In genomic region chr9:93134018-93134739, GRCh38 we compare ENCODE assay signal across 8 cellular contexts. TPM values are rescaled to one million over a fixed set of nuclear protein-coding genes. Genes with fewer than 3 reads are reported as not detected.
A peak's percentile ranks its signal among the peaks of the same experiment; 100 is the strongest.
DNase-seq lines count a peak whose midpoint lies in the region; ATAC-seq and TF ChIP-seq lines count a peak whose summit lies in the region.

TSS of gene NINJ1 (minus strand) at chr9:93134251. CDS start at chr9:93134217, 34 bp downstream.

- peak within 1 kb of the TSS; percentile 65 to 98 (median 85) for H3K4me3 ChIP-seq in dorsolateral prefrontal cortex
- peak within 1 kb of the TSS; percentile 53 for H3K4me3 ChIP-seq in lung

- H3K36me3 ChIP-seq in lung (ENCODE audit: control insufficient read depth in 2 of 2, insufficient read depth in 2 of 2, low read length in 2 of 2), result no peaks in the 10 kb centered on the region

- 0 to 1% methylated on average over 67 to 78 of the region's 78 CpGs for WGBS in lung, 2 donors

- peak; percentile 74 for ATAC-seq in HG02588 (IDR thresholded peaks at IDR 0.05; ENCODE audit: unreplicated experiment)
- ATAC-seq in lung (ENCODE audit: insufficient read depth, low FRiP score), result peak; percentile 90

- peak in 2 of 56 donors; percentile 3 to 9 for TF ChIP-seq CTCF in dorsolateral prefrontal cortex (IDR thresholded peaks at IDR 0.05 in 54 of 56, conservative IDR thresholded peaks at IDR 0.05 in 2 of 56; ENCODE audit: low read depth in 1 of 56, partially characterized antibody in 56 of 56)
- TF ChIP-seq CTCF in lung (IDR thresholded peaks at IDR 0.05; ENCODE audit: control extremely low read depth, extremely low read depth), result no peak

- H3K4me1 ChIP-seq in lung (ENCODE audit: control insufficient read depth in 2 of 2, insufficient read depth in 2 of 2, low read length in 2 of 2), result peaks cover 3 to 41% of the 10 kb centered on the region in 2 donors

- DNase-seq in NCI-H446 (lab: John Stamatoyannopoulos, UW) (peak; percentile 18 to 64), NCI-H446 treated with DMSO at 0.1 percent for 48 hours (lab: John Stamatoyannopoulos, UW) (no peak), NCI-H1105 treated with DMSO at 0.1 percent for 48 hours (lab: John Stamatoyannopoulos, UW) (peak; percentile 54), dorsolateral prefrontal cortex (peak in 3 of 10 donors; percentile 59 to 84 (median 74)), lung (ENCODE audit: low spot score) (peak; percentile 61)
- DNase-seq in activated CD4-positive, alpha-beta T cell treated with anti-CD3 and anti-CD28 coated beads, Interleukin-2, amount 50 U/mL, for 4 hours, result peak; percentile 88
- peak; percentile 73 to 80 (median 79) for DNase-seq in stimulated activated CD4-positive, alpha-beta T cell treated with anti-CD3 and anti-CD28 coated beads, TNF-alpha, amount 100 ng/mL, for 48 hours (ENCODE audit: low read depth in 3 of 3)

- no peaks in the 10 kb centered on the region for H3K9me3 ChIP-seq in lung (ENCODE audit: control insufficient read depth in 2 of 2, insufficient read depth in 1 of 2, low read length in 1 of 2)

- intact Hi-C loops in dorsolateral prefrontal cortex (cut with DNase I), result loop anchor here (5.0 to 10.0 kb wide), 2 partner anchors 37 to 431 kb away; partner anchors contain the start of gene CARD19 (in 1 of the 2)

- H3K27me3 ChIP-seq in dorsolateral prefrontal cortex, result no peaks in the 10 kb centered on the region
- no peaks in the 10 kb centered on the region for H3K27me3 ChIP-seq in lung (ENCODE audit: control insufficient read depth, insufficient read depth)

- H3K27ac ChIP-seq in dorsolateral prefrontal cortex, result peak within 1 kb of the TSS; percentile 49 to 96 (median 86)
- H3K27ac ChIP-seq in lung (ENCODE audit: low read depth in 1 of 2, low read length in 1 of 2), result peak within 1 kb of the TSS; percentile 81 to 95

RNA-seq across cellular contexts. Expression of gene NINJ1, which starts in this region (rescaled TPM):
- total RNA-seq in dorsolateral prefrontal cortex, result 10 to 100 TPM; 22.7 to 61.9 (median 33.5) TPM
- 10 to 100 TPM; 48.5 to 52.5 TPM for total RNA-seq in lung
- polyA plus RNA-seq in lung, result 100 to 1,000 TPM in 1 of 2 donors, 10 to 100 TPM in 1; 44.3 to 324 TPM
